Comparison of ENCODE assay signal across 8 cellular contexts in the genomic region with DNA sequence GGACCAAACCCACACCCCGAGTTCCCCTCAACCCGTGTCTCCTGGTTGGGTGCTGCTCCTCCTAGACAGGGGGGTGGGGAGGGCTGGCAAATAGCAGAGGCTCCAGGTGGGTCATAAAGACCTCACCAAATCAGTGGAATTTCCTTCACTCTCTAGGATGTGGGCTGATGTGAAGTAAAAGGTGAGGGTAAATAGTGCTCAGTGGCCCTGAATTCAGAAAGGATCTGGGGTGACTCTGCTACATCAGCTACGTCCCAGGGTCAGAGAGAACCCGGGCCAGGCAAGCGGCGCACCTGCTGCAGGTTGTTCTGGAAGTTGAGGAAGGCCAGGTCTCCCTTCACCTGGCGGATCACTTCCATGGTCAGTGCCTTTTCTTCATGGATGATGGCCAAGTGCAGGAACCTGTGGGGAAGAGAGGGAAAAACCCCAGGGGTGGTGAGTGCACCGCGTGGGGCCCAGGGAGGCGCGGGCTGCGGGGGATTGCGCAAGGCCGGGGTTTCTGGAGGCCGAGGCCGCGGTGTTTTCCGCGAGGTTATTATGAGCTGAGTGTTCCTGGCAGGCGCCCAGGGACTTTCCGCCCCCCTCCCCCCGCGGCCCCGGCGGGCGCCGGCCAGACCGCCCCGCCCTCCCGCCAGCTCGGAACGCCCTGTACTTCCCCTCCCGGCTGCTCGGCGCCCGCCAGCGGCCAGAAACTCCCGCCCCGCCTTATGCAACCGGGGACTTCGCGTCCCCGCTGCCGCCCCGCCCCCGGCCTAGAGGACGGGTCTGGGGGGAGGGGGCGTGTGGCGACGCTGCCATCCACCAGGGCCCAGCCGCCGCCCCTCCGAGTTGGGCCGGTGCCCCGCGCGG. TPM values are rescaled to one million over a fixed set of nuclear protein-coding genes. Genes with fewer than 3 reads are reported as not detected.
DNase-seq lines count a peak whose midpoint lies in the region; ATAC-seq and TF ChIP-seq lines count a peak whose summit lies in the region.

No MANE protein-coding gene starts in this region.

- H3K27ac ChIP-seq in SK-N-MC (peak overlapping the region; percentile 95), suprapubic skin (peak overlapping the region; percentile 100)

- peaks cover 71% of the 10 kb centered on the region for H3K4me1 ChIP-seq in suprapubic skin

- H3K9ac ChIP-seq in SK-N-MC (ENCODE audit: insufficient read length): peak overlapping the region; percentile 96

- ATAC-seq in HG02610 (IDR thresholded peaks at IDR 0.05; ENCODE audit: unreplicated experiment) (peak; percentile 34), omental fat pad (ENCODE audit: low FRiP score) (peak; percentile 58)

- peak in 1 of 2 donors; percentile 9 for TF ChIP-seq POLR2A in suprapubic skin (IDR thresholded peaks at IDR 0.05)

- no peak for TF ChIP-seq CTCF in GM10266 (IDR thresholded peaks at IDR 0.05; ENCODE audit: control insufficient read depth, insufficient read depth, low read depth, missing control alignments)
- no peak for TF ChIP-seq CTCF in omental fat pad (IDR thresholded peaks at IDR 0.05)
- no peak for TF ChIP-seq CTCF in suprapubic skin (IDR thresholded peaks at IDR 0.05)

- H3K36me3 ChIP-seq in SK-N-MC (ENCODE audit: insufficient read depth, low read length): peaks cover 39% of the 10 kb centered on the region
- peaks cover 41% of the 10 kb centered on the region for H3K36me3 ChIP-seq in suprapubic skin

- peak; percentile 92 for TF ChIP-seq EP300 in suprapubic skin (IDR thresholded peaks at IDR 0.05)

- under 1% methylated on average over 19 of the region's 57 CpGs for WGBS in suprapubic skin

- H3K4me3 ChIP-seq in SK-N-MC (peak overlapping the region; percentile 98), suprapubic skin (peak overlapping the region; percentile 97)

- DNase-seq in GM10266 (ENCODE audit: extremely low spot score): peak; percentile 95
- peak; percentile 93 for DNase-seq in NCI-H1092 (lab: John Stamatoyannopoulos, UW)
- no peak for DNase-seq in SK-N-MC (ENCODE audit: low read depth, low spot score)
- peak; percentile 97 for DNase-seq in activated naive CD4-positive, alpha-beta T cell treated with anti-CD3 and anti-CD28 coated beads, Interleukin-2, amount 50 U/mL, for 16 hours
- DNase-seq in globus pallidus (ENCODE audit: low spot score): peak; percentile 92
- DNase-seq in omental fat pad (ENCODE audit: low spot score): peak; percentile 87
- peak; percentile 97 to 98 for DNase-seq in suprapubic skin (ENCODE audit: low spot score in 2 of 2)

- H3K27me3 ChIP-seq in suprapubic skin: no peaks in the 10 kb centered on the region

- no peaks in the 10 kb centered on the region for H3K9me3 ChIP-seq in SK-N-MC (ENCODE audit: low read depth, low read length)
- no peaks in the 10 kb centered on the region for H3K9me3 ChIP-seq in suprapubic skin

RNA-seq across cellular contexts. Expression of gene NFKBIA, which starts 0.9 kb away (rescaled TPM):
- 1,000 to 10,000 TPM in 1 of 4 donors, 100 to 1,000 TPM in 3; 291 to 1,245 (median 645) TPM for total RNA-seq in omental fat pad
- 100 to 1,000 TPM; 510 to 768 (median 735) TPM for total RNA-seq in suprapubic skin
